In the genomic region with DNA sequence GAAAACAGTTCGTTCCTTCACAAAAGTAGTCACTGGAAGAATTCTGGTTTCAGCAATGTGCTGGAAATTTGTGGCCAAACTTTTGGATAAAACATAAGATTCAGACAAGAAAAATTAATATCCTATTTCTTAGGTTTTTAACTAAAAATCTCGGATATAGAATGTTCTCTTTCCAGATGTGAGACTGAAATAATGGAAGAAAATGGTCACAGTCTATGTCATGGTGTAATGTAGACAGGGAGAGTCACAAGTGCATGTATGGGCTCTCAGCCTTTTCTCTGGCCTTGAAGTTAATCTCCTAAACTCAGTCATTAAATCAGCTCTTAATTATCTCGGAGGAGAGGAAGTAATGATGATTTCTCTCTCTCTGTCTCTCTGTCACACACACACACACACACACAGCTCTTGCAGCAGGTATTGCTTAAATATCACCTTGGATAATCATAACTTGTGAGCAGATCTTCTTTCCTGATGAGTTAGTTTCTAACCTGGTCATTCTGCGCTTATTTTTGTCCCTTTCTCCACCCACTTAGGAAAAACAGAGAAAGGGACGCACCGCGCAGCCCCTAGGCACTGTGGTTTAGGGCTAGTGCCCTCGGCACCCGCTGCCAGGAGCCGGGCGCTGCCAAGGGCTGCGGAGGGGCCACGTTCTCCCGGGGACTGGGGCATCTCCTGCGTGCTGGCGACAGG, we compare ENCODE assay signal across 1 cellular context.
TF ChIP-seq lines count a peak whose summit lies in the region.

No MANE protein-coding gene starts in this region.

TF ChIP-seq in HepG2, 621 proteins besides CTCF, POLR2A, EP300 and RAD21:
- TF ChIP-seq, protein P1, sequence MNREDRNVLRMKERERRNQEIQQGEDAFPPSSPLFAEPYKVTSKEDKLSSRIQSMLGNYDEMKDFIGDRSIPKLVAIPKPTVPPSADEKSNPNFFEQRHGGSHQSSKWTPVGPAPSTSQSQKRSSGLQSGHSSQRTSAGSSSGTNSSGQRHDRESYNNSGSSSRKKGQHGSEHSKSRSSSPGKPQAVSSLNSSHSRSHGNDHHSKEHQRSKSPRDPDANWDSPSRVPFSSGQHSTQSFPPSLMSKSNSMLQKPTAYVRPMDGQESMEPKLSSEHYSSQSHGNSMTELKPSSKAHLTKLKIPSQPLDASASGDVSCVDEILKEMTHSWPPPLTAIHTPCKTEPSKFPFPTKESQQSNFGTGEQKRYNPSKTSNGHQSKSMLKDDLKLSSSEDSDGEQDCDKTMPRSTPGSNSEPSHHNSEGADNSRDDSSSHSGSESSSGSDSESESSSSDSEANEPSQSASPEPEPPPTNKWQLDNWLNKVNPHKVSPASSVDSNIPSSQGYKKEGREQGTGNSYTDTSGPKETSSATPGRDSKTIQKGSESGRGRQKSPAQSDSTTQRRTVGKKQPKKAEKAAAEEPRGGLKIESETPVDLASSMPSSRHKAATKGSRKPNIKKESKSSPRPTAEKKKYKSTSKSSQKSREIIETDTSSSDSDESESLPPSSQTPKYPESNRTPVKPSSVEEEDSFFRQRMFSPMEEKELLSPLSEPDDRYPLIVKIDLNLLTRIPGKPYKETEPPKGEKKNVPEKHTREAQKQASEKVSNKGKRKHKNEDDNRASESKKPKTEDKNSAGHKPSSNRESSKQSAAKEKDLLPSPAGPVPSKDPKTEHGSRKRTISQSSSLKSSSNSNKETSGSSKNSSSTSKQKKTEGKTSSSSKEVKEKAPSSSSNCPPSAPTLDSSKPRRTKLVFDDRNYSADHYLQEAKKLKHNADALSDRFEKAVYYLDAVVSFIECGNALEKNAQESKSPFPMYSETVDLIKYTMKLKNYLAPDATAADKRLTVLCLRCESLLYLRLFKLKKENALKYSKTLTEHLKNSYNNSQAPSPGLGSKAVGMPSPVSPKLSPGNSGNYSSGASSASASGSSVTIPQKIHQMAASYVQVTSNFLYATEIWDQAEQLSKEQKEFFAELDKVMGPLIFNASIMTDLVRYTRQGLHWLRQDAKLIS (CRISPR knock-in tag; IDR thresholded peaks at IDR 0.05) = peak; percentile 48; the same call in 1 of the 2 replicates
- TF ChIP-seq GZF1 (CRISPR knock-in tag; IDR thresholded peaks at IDR 0.05) (0 out of 2 replicates have a peak, but pooled peaks have one; percentile 3), ZNF292 (CRISPR knock-in tag; IDR thresholded peaks at IDR 0.05; ENCODE audit: borderline replicate concordance, low read depth) (0 out of 2 replicates have a peak, but pooled peaks have one; percentile 37), ZNF34 (CRISPR knock-in tag; IDR thresholded peaks at IDR 0.05; ENCODE audit: borderline replicate concordance) (0 out of 2 replicates have a peak, but pooled peaks have one; percentile 10), CBX5 (CRISPR knock-in tag; IDR thresholded peaks at IDR 0.05; ENCODE audit: borderline replicate concordance) (0 out of 2 replicates have a peak, but pooled peaks have one; percentile 18), ZMYM4 (CRISPR knock-in tag; IDR thresholded peaks at IDR 0.05) (0 out of 2 replicates have a peak, but pooled peaks have one; percentile 6), TBL1XR1 (IDR thresholded peaks at IDR 0.05; ENCODE audit: borderline replicate concordance, low read length, partially characterized antibody) (no peak), GATAD2A (CRISPR knock-in tag; IDR thresholded peaks at IDR 0.05) (peak; percentile 9; the same call in 1 of the 2 replicates), ZNF264 (CRISPR knock-in tag; IDR thresholded peaks at IDR 0.05) (no peak), ZNF230 (CRISPR knock-in tag; IDR thresholded peaks at IDR 0.05) (0 out of 2 replicates have a peak, but pooled peaks have one; percentile 55), ZNF879 (CRISPR knock-in tag; IDR thresholded peaks at IDR 0.05) (0 out of 2 replicates have a peak, but pooled peaks have one; percentile 7), ZSCAN20 (CRISPR knock-in tag; IDR thresholded peaks at IDR 0.05; ENCODE audit: borderline replicate concordance) (0 out of 2 replicates have a peak, but pooled peaks have one; percentile 5)
- TF ChIP-seq, protein P2, sequence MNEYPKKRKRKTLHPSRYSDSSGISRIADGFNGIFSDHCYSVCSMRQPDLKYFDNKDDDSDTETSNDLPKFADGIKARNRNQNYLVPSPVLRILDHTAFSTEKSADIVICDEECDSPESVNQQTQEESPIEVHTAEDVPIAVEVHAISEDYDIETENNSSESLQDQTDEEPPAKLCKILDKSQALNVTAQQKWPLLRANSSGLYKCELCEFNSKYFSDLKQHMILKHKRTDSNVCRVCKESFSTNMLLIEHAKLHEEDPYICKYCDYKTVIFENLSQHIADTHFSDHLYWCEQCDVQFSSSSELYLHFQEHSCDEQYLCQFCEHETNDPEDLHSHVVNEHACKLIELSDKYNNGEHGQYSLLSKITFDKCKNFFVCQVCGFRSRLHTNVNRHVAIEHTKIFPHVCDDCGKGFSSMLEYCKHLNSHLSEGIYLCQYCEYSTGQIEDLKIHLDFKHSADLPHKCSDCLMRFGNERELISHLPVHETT (CRISPR knock-in tag; conservative IDR thresholded peaks at IDR 0.05) = no peak
- TF ChIP-seq, protein P3, sequence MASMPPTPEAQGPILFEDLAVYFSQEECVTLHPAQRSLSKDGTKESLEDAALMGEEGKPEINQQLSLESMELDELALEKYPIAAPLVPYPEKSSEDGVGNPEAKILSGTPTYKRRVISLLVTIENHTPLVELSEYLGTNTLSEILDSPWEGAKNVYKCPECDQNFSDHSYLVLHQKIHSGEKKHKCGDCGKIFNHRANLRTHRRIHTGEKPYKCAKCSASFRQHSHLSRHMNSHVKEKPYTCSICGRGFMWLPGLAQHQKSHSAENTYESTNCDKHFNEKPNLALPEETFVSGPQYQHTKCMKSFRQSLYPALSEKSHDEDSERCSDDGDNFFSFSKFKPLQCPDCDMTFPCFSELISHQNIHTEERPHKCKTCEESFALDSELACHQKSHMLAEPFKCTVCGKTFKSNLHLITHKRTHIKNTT (CRISPR knock-in tag; IDR thresholded peaks at IDR 0.05) = no peak
